Comparison of ENCODE assay signal across 27 cellular contexts in genomic region chr3:185084402-185084801, GRCh38.
"Had no signal": no experiment of that assay in that cellular context is flagged by ENCODE, and none has a peak within 500 bp of the region (broad histone marks: within the 10 kb centered on the region; RNA-seq: fewer than 3 reads in every experiment).

No MANE protein-coding gene starts in this region.

- H2AFZ ChIP-seq: neural progenitor cell, parathyroid adenoma had no signal

- H3K79me2 ChIP-seq: parathyroid adenoma had no signal

- H3K9ac ChIP-seq: neural progenitor cell, parathyroid adenoma had no signal

- H3K27me3 ChIP-seq: neural progenitor cell, ovary, spleen, stomach, thyroid gland, tibial nerve, upper lobe of left lung, vagina had no signal

- H3K36me3 ChIP-seq: neural progenitor cell, ovary, spleen, thyroid gland, upper lobe of left lung, vagina had no signal

- H3K27ac ChIP-seq: neural progenitor cell, ovary, parathyroid adenoma, psoas muscle, skin epidermis, spleen, stomach, thoracic aorta, thyroid gland, tibial nerve, upper lobe of left lung, vagina had no signal

- DNase-seq: naive thymus-derived CD4-positive, alpha-beta T cell; natural killer cell; occipital lobe; ovary; posterior cingulate gyrus; psoas muscle; right cardiac atrium; spleen; stimulated activated CD4-positive, alpha-beta T cell treated with anti-CD3 and anti-CD28 coated beads, Interleukin-12 subunit alpha, Interleukin-12 subunit beta, amount 100 ng/mL, for 4 hours; stimulated activated CD4-positive, alpha-beta T cell treated with anti-CD3 and anti-CD28 coated beads, Interleukin-1b, Interleukin-23, amount 100 ng/mL, for 48 hours; stimulated activated CD4-positive, alpha-beta T cell treated with anti-CD3 and anti-CD28 coated beads, Interleukin-2, amount 100 ng/mL, for 48 hours; stimulated activated CD4-positive, alpha-beta T cell treated with anti-CD3 and anti-CD28 coated beads, Interleukin-4, amount 100 ng/mL, for 24 hours; stimulated activated naive B cell treated with anti-CD40 and anti-IgM and Interleukin-4, amounts not matched to agents 10 μg/mL and 1 μg/mL and 100 μg/mL, for 72 hours; stimulated activated naive CD4-positive, alpha-beta T cell treated with Interleukin-2 at 50 U/mL for 16 hours; stomach; thyroid gland; upper lobe of left lung had no signal

- ATAC-seq: naive thymus-derived CD4-positive, alpha-beta T cell; natural killer cell; psoas muscle; right cardiac atrium; sciatic nerve; stimulated activated effector memory CD8-positive, alpha-beta T cell treated with anti-CD3 and anti-CD28 coated beads, Interleukin-12 subunit alpha, Interleukin-12 subunit beta, amount 100 ng/mL, for 72 hours; stimulated activated naive B cell treated with anti-CD40 and anti-IgM and Interleukin-4, amounts not matched to agents 10 μg/mL and 1 μg/mL and 100 μg/mL, for 72 hours had no signal

- H3K4me1 ChIP-seq: neural progenitor cell, psoas muscle, spleen, upper lobe of left lung, vagina had no signal

- H3K9me3 ChIP-seq: ovary, psoas muscle, spleen, stomach, thoracic aorta, thyroid gland, tibial nerve, upper lobe of left lung, vagina had no signal

- FAIRE-seq: urothelium cell line had no signal

- H3K4me3 ChIP-seq: neural progenitor cell, ovary, psoas muscle, skin epidermis, smooth muscle cell, spleen, stomach, thoracic aorta, thyroid gland, tibial nerve, upper lobe of left lung, vagina had no signal

- H3K4me2 ChIP-seq: neural progenitor cell, smooth muscle cell had no signal
